8 cellular contexts compared by ENCODE assay signal in the genomic region with DNA sequence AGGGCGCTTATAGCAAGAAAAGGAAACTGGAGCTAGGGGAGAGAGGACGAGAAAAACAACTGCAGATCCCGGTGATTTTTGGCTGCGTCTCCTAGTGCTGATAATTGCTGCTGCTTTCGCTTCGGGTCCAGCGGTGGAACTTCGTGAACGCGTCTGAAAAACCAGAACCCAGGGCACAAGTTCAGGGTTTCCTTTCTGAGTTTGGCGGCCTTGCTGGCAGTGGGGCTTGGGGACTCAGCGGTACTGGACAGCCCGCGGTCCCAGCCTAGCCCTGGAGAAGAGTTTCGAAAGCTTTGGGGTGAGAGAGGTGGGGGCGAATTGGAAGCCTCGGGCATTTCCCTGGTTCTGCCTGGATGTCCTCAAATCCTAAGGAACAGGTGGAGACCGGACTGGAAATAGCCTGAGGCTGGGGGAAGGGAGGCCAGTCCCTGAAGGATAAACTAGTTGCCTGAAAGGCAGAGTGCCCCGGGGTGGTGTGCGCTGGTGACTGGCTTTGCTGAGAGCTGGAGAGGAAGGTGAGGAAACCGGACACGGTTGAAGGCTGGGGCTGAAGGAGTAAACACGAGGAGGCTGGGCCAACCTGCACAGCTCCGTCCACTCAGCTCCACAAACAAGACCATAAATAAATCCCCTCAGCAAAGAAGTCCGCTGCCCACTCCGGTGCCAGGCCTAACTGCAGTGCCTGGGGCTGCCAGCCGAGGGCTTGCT. TPM values are rescaled to one million over a fixed set of nuclear protein-coding genes. Genes with fewer than 3 reads are reported as not detected.
DNase-seq lines count a peak whose midpoint lies in the region; ATAC-seq and TF ChIP-seq lines count a peak whose summit lies in the region.

No MANE protein-coding gene starts in this region.

- H3K4me3 Mint-ChIP-seq in activated CD4-positive, alpha-beta T cell treated with anti-CD3 and anti-CD28 coated beads for 36 hours: peak overlapping the region; percentile 74
- H3K4me3 Mint-ChIP-seq in activated naive CD4-positive, alpha-beta T cell treated with anti-CD3 and anti-CD28 coated beads for 36 hours: peak overlapping the region; percentile 76
- peak overlapping the region; percentile 85 for H3K4me3 Mint-ChIP-seq in nephron progenitor cell

- POLR2A ChIA-PET in activated CD4-positive, alpha-beta T cell treated with anti-CD3 and anti-CD28 coated beads for 36 hours (lab: Charles Lee): no interaction called here

- DNase-seq in activated CD4-positive, alpha-beta T cell treated with anti-CD3 and anti-CD28 coated beads for 36 hours: peak; percentile 48
- DNase-seq in activated CD4-positive, alpha-beta T cell treated with anti-CD3 and anti-CD28 coated beads, Interleukin-2, amount 50 U/mL, for 1 hour: no peak
- DNase-seq in NCI-H2029 (lab: John Stamatoyannopoulos, UW) (peak; percentile 92), germinal center (ENCODE audit: low spot score) (peak; percentile 39), nephron progenitor cell (peak; percentile 48), superior temporal gyrus (ENCODE audit: extremely low spot score) (no peak)
- peak; percentile 40 for DNase-seq in activated naive CD4-positive, alpha-beta T cell treated with anti-CD3 and anti-CD28 coated beads for 36 hours

- peaks cover 25% of the 10 kb centered on the region for H3K4me1 Mint-ChIP-seq in activated CD4-positive, alpha-beta T cell treated with anti-CD3 and anti-CD28 coated beads for 36 hours
- peaks cover 18% of the 10 kb centered on the region for H3K4me1 Mint-ChIP-seq in activated naive CD4-positive, alpha-beta T cell treated with anti-CD3 and anti-CD28 coated beads for 36 hours (ENCODE audit: low read depth)
- peaks cover 63% of the 10 kb centered on the region for H3K4me1 Mint-ChIP-seq in nephron progenitor cell

- no peaks in the 10 kb centered on the region for H3K36me3 Mint-ChIP-seq in activated CD4-positive, alpha-beta T cell treated with anti-CD3 and anti-CD28 coated beads for 36 hours (ENCODE audit: low read depth)
- no peaks in the 10 kb centered on the region for H3K36me3 Mint-ChIP-seq in activated naive CD4-positive, alpha-beta T cell treated with anti-CD3 and anti-CD28 coated beads for 36 hours (ENCODE audit: low read depth)
- no peaks in the 10 kb centered on the region for H3K36me3 Mint-ChIP-seq in nephron progenitor cell (ENCODE audit: low read depth)

- peaks cover 29% of the 10 kb centered on the region for H3K27me3 Mint-ChIP-seq in activated CD4-positive, alpha-beta T cell treated with anti-CD3 and anti-CD28 coated beads for 36 hours
- peaks cover 36% of the 10 kb centered on the region for H3K27me3 Mint-ChIP-seq in activated naive CD4-positive, alpha-beta T cell treated with anti-CD3 and anti-CD28 coated beads for 36 hours (ENCODE audit: low read depth)
- H3K27me3 Mint-ChIP-seq in nephron progenitor cell (ENCODE audit: low read depth, poor library complexity): peaks cover 30% of the 10 kb centered on the region

- intact Hi-C loops in activated CD4-positive, alpha-beta T cell treated with anti-CD3 and anti-CD28 coated beads for 36 hours (cut with DNase I, micrococcal nuclease): no loop called here
- intact Hi-C loops in activated naive CD4-positive, alpha-beta T cell treated with anti-CD3 and anti-CD28 coated beads for 36 hours (cut with micrococcal nuclease): loop anchor here (2.0 to 5.0 kb wide), 2 partner anchors 83 to 524 kb away; no protein-coding TSS in a partner anchor

- no peaks in the 10 kb centered on the region for H3K9me3 Mint-ChIP-seq in activated CD4-positive, alpha-beta T cell treated with anti-CD3 and anti-CD28 coated beads for 36 hours (ENCODE audit: low read depth)
- no peaks in the 10 kb centered on the region for H3K9me3 Mint-ChIP-seq in activated naive CD4-positive, alpha-beta T cell treated with anti-CD3 and anti-CD28 coated beads for 36 hours
- H3K9me3 Mint-ChIP-seq in nephron progenitor cell: no peaks in the 10 kb centered on the region

- CTCF ChIA-PET in activated CD4-positive, alpha-beta T cell treated with anti-CD3 and anti-CD28 coated beads for 36 hours (lab: Charles Lee): interaction anchor here (0.8 to 1.1 kb wide), 3 partner anchors 59 to 314 kb away, joined by 3 read pairs; no protein-coding TSS in a partner anchor
- CTCF ChIA-PET in activated naive CD4-positive, alpha-beta T cell treated with anti-CD3 and anti-CD28 coated beads for 36 hours (lab: Charles Lee): interaction anchor here (0.6 to 4.3 kb wide), 6 partner anchors 14 to 548 kb away, joined by 3 to 17 read pairs (median 4); no protein-coding TSS in a partner anchor

- no peak for ATAC-seq in activated CD4-positive, alpha-beta T cell treated with anti-CD3 and anti-CD28 coated beads for 36 hours
- ATAC-seq in GM18873 (IDR thresholded peaks at IDR 0.05; ENCODE audit: low FRiP score, unreplicated experiment): no peak

- peak; percentile 25 for TF ChIP-seq CTCF in nephron progenitor cell (IDR thresholded peaks at IDR 0.05)

- peak overlapping the region; percentile 8 for H3K27ac Mint-ChIP-seq in activated CD4-positive, alpha-beta T cell treated with anti-CD3 and anti-CD28 coated beads for 36 hours
- no peak overlapping the region for H3K27ac Mint-ChIP-seq in activated naive CD4-positive, alpha-beta T cell treated with anti-CD3 and anti-CD28 coated beads for 36 hours
- no peak overlapping the region for H3K27ac Mint-ChIP-seq in nephron progenitor cell

RNA-seq across cellular contexts. Expression of gene GMPR, which starts 0.9 kb away (rescaled TPM):
- 1 to 10 TPM; 1.4 to 1.6 TPM for total RNA-seq in activated CD4-positive, alpha-beta T cell treated with anti-CD3 and anti-CD28 coated beads for 36 hours
- 1 to 10 TPM in 1 of 2 experiments, under 1 TPM in 1; 0.94 to 1.0 TPM for total RNA-seq in activated naive CD4-positive, alpha-beta T cell treated with anti-CD3 and anti-CD28 coated beads for 36 hours

Comparison
In these comparisons a context has a peak if more than half of its experiments do, and no peak if none do; other contexts are left out.
1. DNase-seq: peak in activated CD4-positive, alpha-beta T cell treated with anti-CD3 and anti-CD28 coated beads for 36 hours (single experiment), NCI-H2029 (single experiment), activated naive CD4-positive, alpha-beta T cell treated with anti-CD3 and anti-CD28 coated beads for 36 hours (single experiment), germinal center (single experiment) and nephron progenitor cell (single experiment); none in activated CD4-positive, alpha-beta T cell treated with anti-CD3 and anti-CD28 coated beads, Interleukin-2, amount 50 U/mL, for 1 hour (single experiment) and superior temporal gyrus (single experiment).
2. Peak in every context shown above with its lines, with median percentiles within 50 percentile points of each other: H3K4me3 Mint-ChIP-seq.